8 cellular contexts compared by ENCODE assay signal in genomic region chr2:63189026-63189425, GRCh38.
DNase-seq lines count a peak whose midpoint lies in the region; ATAC-seq and TF ChIP-seq lines count a peak whose summit lies in the region.

No MANE protein-coding gene starts in this region.

- H3K9me3 Mint-ChIP-seq in MCF 10A (ENCODE audit: unreplicated experiment): no peaks in the 10 kb centered on the region

- H3K36me3 Mint-ChIP-seq in MCF 10A (ENCODE audit: insufficient read depth, unreplicated experiment): no peaks in the 10 kb centered on the region

- H3K4me3 Mint-ChIP-seq in MCF 10A (ENCODE audit: unreplicated experiment): peak overlapping the region; percentile 31

- ATAC-seq in HG03139 (IDR thresholded peaks at IDR 0.05; ENCODE audit: unreplicated experiment): peak; percentile 73
- ATAC-seq in HG02763 (IDR thresholded peaks at IDR 0.05; ENCODE audit: unreplicated experiment): no peak

- BruUV-seq in MCF 10A (replicated peaks; lab: Mats Ljungman, UMichigan): no TSS peak

- DNase-seq in MCF 10A (ENCODE audit: unreplicated experiment) (peak; percentile 77), breast epithelium (ENCODE audit: low spot score in 2 of 2) (no peak), SJCRH30 (peak; percentile 36 to 56), glomerular visceral epithelial cell (ENCODE audit: extremely low spot score) (peak; percentile 1)
- no peak for DNase-seq in stimulated activated CD8-positive, alpha-beta memory T cell treated with anti-CD3 and anti-CD28 coated beads, Interleukin-4, amount 100 ng/mL, for 48 hours
- DNase-seq in stimulated activated CD4-positive, alpha-beta T cell treated with anti-CD3 and anti-CD28 coated beads, Interleukin-4, amount 100 ng/mL, for 4 hours: no peak

- H3K4me1 Mint-ChIP-seq in MCF 10A (ENCODE audit: insufficient read depth, unreplicated experiment): peaks cover 6% of the 10 kb centered on the region

- peaks cover 0 to 12% of the 10 kb centered on the region in 2 donors for H3K9me3 ChIP-seq in breast epithelium
- no peaks in the 10 kb centered on the region for H3K9me3 ChIP-seq in SJCRH30 (replicated peaks)

- no peak overlapping the region for H3K27ac Mint-ChIP-seq in MCF 10A (ENCODE audit: low read depth, unreplicated experiment)

- no peak for TF ChIP-seq POLR2A in breast epithelium (IDR thresholded peaks at IDR 0.05)

- H3K27me3 Mint-ChIP-seq in MCF 10A (ENCODE audit: insufficient read depth, unreplicated experiment): no peaks in the 10 kb centered on the region

- H3K27ac ChIP-seq in breast epithelium (no peak overlapping the region), SJCRH30 (no peak overlapping the region)

- H3K4me3 ChIP-seq in breast epithelium (no peak overlapping the region), SJCRH30 (no peak overlapping the region)

- intact Hi-C loops in MCF 10A (cut with micrococcal nuclease): loop anchor here (1.0 to 10.0 kb wide), 6 partner anchors 124 to 732 kb away; partner anchors contain the start of gene EHBP1
- intact Hi-C loops in breast epithelium (cut with DNase I; ENCODE audit: low total_unique reads): no loop called here

- H3K4me1 ChIP-seq in breast epithelium: no peaks in the 10 kb centered on the region
- H3K4me1 ChIP-seq in SJCRH30: no peaks in the 10 kb centered on the region

- TF ChIP-seq CTCF in MCF 10A (IDR thresholded peaks at IDR 0.05; ENCODE audit: unreplicated experiment) (peak; percentile 90), breast epithelium (IDR thresholded peaks at IDR 0.05) (no peak)

- CTCF ChIA-PET in MCF 10A (lab: Yijun Ruan, JAX): interaction anchor here (0.6 to 3.7 kb wide), 16 partner anchors 15 to 687 kb away, joined by 3 to 26 read pairs (median 4); no protein-coding TSS in a partner anchor

- POLR2A ChIA-PET in MCF 10A (lab: Yijun Ruan, JAX): interaction anchor here (1.1 kb wide), 1 partner anchor 12 kb away, joined by 3 read pairs; no protein-coding TSS in a partner anchor

- H3K27me3 ChIP-seq in breast epithelium: no peaks in the 10 kb centered on the region
- H3K27me3 ChIP-seq in SJCRH30: no peaks in the 10 kb centered on the region

- H3K36me3 ChIP-seq in breast epithelium: no peaks in the 10 kb centered on the region
- no peaks in the 10 kb centered on the region; the same call in 1 of the 2 replicates for H3K36me3 ChIP-seq in SJCRH30

Comparison
In these comparisons a context has a peak if more than half of its experiments do, and no peak if none do; other contexts are left out.
1. DNase-seq: peak in MCF 10A (single experiment), SJCRH30 (2 of 2) and glomerular visceral epithelial cell (single experiment); none in breast epithelium (0 of 2), stimulated activated CD8-positive, alpha-beta memory T cell treated with anti-CD3 and anti-CD28 coated beads, Interleukin-4, amount 100 ng/mL, for 48 hours (single experiment) and stimulated activated CD4-positive, alpha-beta T cell treated with anti-CD3 and anti-CD28 coated beads, Interleukin-4, amount 100 ng/mL, for 4 hours (0 of 2).